ENCODE assay signal across 8 cellular contexts in the genomic region with DNA sequence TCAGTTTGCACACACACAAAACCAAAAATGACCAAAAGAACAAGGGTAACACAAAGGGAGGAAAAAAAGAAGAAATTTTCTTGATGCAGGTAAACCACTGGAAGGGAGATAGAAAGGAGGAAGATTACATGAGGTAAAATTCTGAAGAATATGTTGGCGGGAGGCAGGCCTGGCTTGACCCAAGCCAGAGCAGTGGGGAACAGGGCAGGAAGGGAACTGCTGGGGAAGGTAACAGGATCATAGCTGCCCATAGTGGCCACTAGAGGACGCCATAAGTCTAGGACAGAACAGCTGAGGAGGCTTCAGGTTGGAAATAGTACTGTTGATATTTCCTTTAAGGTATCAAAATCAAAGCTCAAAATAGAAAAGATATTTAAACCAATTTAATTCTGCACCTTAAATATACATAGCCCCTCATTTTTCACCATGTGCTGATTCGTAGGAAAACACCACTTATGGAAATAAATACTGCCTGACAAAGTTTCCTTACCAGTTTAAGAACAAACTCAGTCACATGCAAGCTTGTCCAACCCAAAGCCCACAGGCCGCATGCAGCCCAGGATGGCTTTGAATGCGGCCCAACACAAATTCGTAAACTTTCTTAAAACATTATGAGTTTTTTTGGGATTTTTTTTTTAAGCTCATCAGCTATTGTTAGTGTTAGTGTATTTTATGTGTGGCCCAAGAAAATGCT. TPM values are rescaled to one million over a fixed set of nuclear protein-coding genes. Genes with fewer than 3 reads are reported as not detected.
DNase-seq lines count a peak whose midpoint lies in the region; ATAC-seq, FAIRE-seq and TF ChIP-seq lines count a peak whose summit lies in the region.

No MANE protein-coding gene starts in this region.

- ATAC-seq in GM19397 (IDR thresholded peaks at IDR 0.05; ENCODE audit: unreplicated experiment) = peak; percentile 85
- ATAC-seq in pancreas = peak; percentile 75 to 94 (median 90)
- no peak for ATAC-seq in HG03095 (IDR thresholded peaks at IDR 0.05; ENCODE audit: unreplicated experiment)

- no peak overlapping the region for H3K27ac Mint-ChIP-seq in activated T-cell treated with anti-CD3 and anti-CD28 coated beads, Interleukin-2, amount 50 U/mL, for 24 hours

- intact Hi-C loops in pancreas (cut with DNase I) = no loop called here

- peak; percentile 96 for TF ChIP-seq CTCF in foreskin fibroblast (IDR thresholded peaks at IDR 0.05; ENCODE audit: low read depth, low read length)
- peak; percentile 52 to 82 (median 68) for TF ChIP-seq CTCF in pancreas (IDR thresholded peaks at IDR 0.05)

- WGBS in pancreas, 2 donors = 64 to 73% methylated on average over 6 of the region's 6 CpGs

- H3K9me3 Mint-ChIP-seq in activated T-cell treated with anti-CD3 and anti-CD28 coated beads, Interleukin-2, amount 50 U/mL, for 24 hours = no peaks in the 10 kb centered on the region

- H3K27me3 ChIP-seq in pancreas = no peaks in the 10 kb centered on the region

- no peak for FAIRE-seq in pancreas (lab: Jason Lieb, UNC)

- DNase-seq in CMK (ENCODE audit: low read depth) (peak; percentile 59), HT-29 (ENCODE audit: low spot score) (peak; percentile 78), NOMO-1 treated with dmso at 0.1 percent for 144 hours (lab: John Stamatoyannopoulos, UW; ENCODE audit: unreplicated experiment) (peak; percentile 37), foreskin fibroblast (peak in 1 of 2 donors; percentile 68), pancreas (peak in 3 of 6 donors; percentile 26 to 36 (median 28))
- DNase-seq in activated T-cell treated with anti-CD3 and anti-CD28 coated beads, Interleukin-2, amount 50 U/mL, for 24 hours = peak; percentile 45

- H3K27ac ChIP-seq in pancreas = no peak overlapping the region

- H3K4me3 ChIP-seq in foreskin fibroblast (ENCODE audit: low read depth in 1 of 2, low read length in 2 of 2) = no peak overlapping the region
- H3K4me3 ChIP-seq in pancreas = no peak overlapping the region

- H3K36me3 Mint-ChIP-seq in activated T-cell treated with anti-CD3 and anti-CD28 coated beads, Interleukin-2, amount 50 U/mL, for 24 hours (ENCODE audit: low read depth) = peaks cover 90% of the 10 kb centered on the region

- no peak overlapping the region for H3K4me3 Mint-ChIP-seq in activated T-cell treated with anti-CD3 and anti-CD28 coated beads, Interleukin-2, amount 50 U/mL, for 24 hours

- peaks cover 0 to 36% (median 24%) of the 10 kb centered on the region in 3 donors for H3K36me3 ChIP-seq in pancreas

- H3K4me1 ChIP-seq in pancreas = no peaks in the 10 kb centered on the region

- H3K4me1 Mint-ChIP-seq in activated T-cell treated with anti-CD3 and anti-CD28 coated beads, Interleukin-2, amount 50 U/mL, for 24 hours (ENCODE audit: low read depth) = peaks cover 1% of the 10 kb centered on the region

- H3K27me3 Mint-ChIP-seq in activated T-cell treated with anti-CD3 and anti-CD28 coated beads, Interleukin-2, amount 50 U/mL, for 24 hours = no peaks in the 10 kb centered on the region

- no peaks in the 10 kb centered on the region for H3K9me3 ChIP-seq in pancreas

RNA-seq across cellular contexts. Expression of gene VPS35, which starts 15.5 kb away (rescaled TPM):
- 34.8 and 43.8 TPM in 2 replicates for total RNA-seq in HT-29 (2014; rRNA removed; shearing (Covaris generic))
- 10 to 100 TPM; 19.3 to 49.9 (median 33.1) TPM for total RNA-seq in pancreas
- 10 to 100 TPM in 1 of 2 donors, 1 to 10 TPM in 1; 6.6 to 15.2 TPM for polyA plus RNA-seq in pancreas

RNA-seq across cellular contexts. Expression of gene ORC6, which starts 16.0 kb away (rescaled TPM):
- total RNA-seq in HT-29 (2014; rRNA removed; shearing (Covaris generic)) = 20.6 and 25.0 TPM in 2 replicates
- total RNA-seq in pancreas = 1 to 10 TPM in 1 of 6 donors, under 1 TPM in 5; 0.09 to 1.2 (median 0.53) TPM
- polyA plus RNA-seq in pancreas = under 1 TPM; 0.52 to 0.72 TPM

RNA-seq across cellular contexts. Expression of gene SHCBP1, which starts 52.3 kb away (rescaled TPM):
- total RNA-seq in HT-29 (2014; rRNA removed; shearing (Covaris generic)) = 10.7 and 15.5 TPM in 2 replicates
- total RNA-seq in pancreas = under 1 TPM in 5 of 6 donors, not detected in 1; 0.41 to 0.86 (median 0.49) TPM
- under 1 TPM; 0.04 to 0.35 TPM for polyA plus RNA-seq in pancreas
